Comparison of ENCODE assay signal across 2 cellular contexts in the genomic region with DNA sequence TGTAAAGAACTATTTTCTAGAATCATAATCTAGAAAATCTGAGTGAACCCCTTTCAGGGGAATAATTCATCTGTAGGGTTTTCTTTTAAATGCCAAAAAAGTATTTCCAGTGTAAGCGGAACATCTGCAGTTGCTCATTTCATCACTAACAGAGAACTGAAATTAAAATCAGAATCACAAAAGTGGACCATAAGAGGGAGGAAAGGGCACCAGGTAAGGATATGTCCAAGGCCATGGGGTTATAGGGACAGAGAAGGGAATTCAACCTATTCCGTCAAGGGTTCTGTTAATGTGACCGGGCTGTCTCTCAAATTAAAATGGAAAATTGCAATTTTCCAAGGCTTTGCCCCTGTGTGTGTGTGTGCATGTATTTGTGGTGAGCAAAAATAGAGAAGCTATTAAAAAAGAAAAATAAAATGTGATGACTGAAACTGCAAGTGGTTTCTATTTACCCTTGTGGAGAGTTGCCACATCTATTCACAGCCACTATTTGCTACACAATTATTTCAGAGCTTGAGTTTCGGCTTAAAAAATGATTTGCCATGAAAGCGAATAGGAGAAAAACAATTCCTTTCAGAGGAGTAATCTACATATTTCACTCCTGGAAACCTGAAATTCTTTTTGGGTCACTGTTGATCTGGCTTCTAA.
TF ChIP-seq lines count a peak whose summit lies in the region.

No MANE protein-coding gene starts in this region.

TF ChIP-seq in liver, 16 proteins besides CTCF, POLR2A, EP300 and RAD21:
- TF ChIP-seq ZBTB33 (IDR thresholded peaks at IDR 0.05): no peak
- TF ChIP-seq RXRA (IDR thresholded peaks at IDR 0.05): no peak
- TF ChIP-seq SP1 (IDR thresholded peaks at IDR 0.05): no peak
- TF ChIP-seq, protein P1, sequence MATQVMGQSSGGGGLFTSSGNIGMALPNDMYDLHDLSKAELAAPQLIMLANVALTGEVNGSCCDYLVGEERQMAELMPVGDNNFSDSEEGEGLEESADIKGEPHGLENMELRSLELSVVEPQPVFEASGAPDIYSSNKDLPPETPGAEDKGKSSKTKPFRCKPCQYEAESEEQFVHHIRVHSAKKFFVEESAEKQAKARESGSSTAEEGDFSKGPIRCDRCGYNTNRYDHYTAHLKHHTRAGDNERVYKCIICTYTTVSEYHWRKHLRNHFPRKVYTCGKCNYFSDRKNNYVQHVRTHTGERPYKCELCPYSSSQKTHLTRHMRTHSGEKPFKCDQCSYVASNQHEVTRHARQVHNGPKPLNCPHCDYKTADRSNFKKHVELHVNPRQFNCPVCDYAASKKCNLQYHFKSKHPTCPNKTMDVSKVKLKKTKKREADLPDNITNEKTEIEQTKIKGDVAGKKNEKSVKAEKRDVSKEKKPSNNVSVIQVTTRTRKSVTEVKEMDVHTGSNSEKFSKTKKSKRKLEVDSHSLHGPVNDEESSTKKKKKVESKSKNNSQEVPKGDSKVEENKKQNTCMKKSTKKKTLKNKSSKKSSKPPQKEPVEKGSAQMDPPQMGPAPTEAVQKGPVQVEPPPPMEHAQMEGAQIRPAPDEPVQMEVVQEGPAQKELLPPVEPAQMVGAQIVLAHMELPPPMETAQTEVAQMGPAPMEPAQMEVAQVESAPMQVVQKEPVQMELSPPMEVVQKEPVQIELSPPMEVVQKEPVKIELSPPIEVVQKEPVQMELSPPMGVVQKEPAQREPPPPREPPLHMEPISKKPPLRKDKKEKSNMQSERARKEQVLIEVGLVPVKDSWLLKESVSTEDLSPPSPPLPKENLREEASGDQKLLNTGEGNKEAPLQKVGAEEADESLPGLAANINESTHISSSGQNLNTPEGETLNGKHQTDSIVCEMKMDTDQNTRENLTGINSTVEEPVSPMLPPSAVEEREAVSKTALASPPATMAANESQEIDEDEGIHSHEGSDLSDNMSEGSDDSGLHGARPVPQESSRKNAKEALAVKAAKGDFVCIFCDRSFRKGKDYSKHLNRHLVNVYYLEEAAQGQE (IDR thresholded peaks at IDR 0.05): no peak

TF ChIP-seq in HepG2, 621 proteins besides CTCF, POLR2A, EP300 and RAD21 (continued from another document):
- TF ChIP-seq, protein P2, sequence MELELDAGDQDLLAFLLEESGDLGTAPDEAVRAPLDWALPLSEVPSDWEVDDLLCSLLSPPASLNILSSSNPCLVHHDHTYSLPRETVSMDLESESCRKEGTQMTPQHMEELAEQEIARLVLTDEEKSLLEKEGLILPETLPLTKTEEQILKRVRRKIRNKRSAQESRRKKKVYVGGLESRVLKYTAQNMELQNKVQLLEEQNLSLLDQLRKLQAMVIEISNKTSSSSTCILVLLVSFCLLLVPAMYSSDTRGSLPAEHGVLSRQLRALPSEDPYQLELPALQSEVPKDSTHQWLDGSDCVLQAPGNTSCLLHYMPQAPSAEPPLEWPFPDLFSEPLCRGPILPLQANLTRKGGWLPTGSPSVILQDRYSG (CRISPR knock-in tag; IDR thresholded peaks at IDR 0.05): no peak
- TF ChIP-seq TBL1XR1 (IDR thresholded peaks at IDR 0.05; ENCODE audit: borderline replicate concordance, low read length, partially characterized antibody) (no peak), ZNF883 (CRISPR knock-in tag; IDR thresholded peaks at IDR 0.05; ENCODE audit: not compliant biosample characterization) (no peak), POLR2AphosphoS2 (IDR thresholded peaks at IDR 0.05; ENCODE audit: low read depth, low read length) (no peak), RARA (CRISPR knock-in tag; IDR thresholded peaks at IDR 0.05) (no peak)
TF ChIP-seq in HepG2: peak in this region for 0.
